ENCODE assay signal across 2 cellular contexts in genomic region chr6:22907085-22907484, GRCh38.
TF ChIP-seq lines count a peak whose summit lies in the region.

No MANE protein-coding gene starts in this region.

TF ChIP-seq in A549, 52 proteins besides CTCF, POLR2A, EP300 and RAD21:
- peak; percentile 17 for TF ChIP-seq MAFK (IDR thresholded peaks at IDR 0.05; ENCODE audit: partially characterized antibody)
- TF ChIP-seq KDM5A (IDR thresholded peaks at IDR 0.05) = no peak

TF ChIP-seq in H1, 55 proteins besides CTCF, POLR2A, EP300 and RAD21:
- TF ChIP-seq POU5F1 (IDR thresholded peaks at IDR 0.05; ENCODE audit: low read depth, low read length) (no peak), MAFK (IDR thresholded peaks at IDR 0.05; ENCODE audit: low read depth, low read length) (no peak), JUN (IDR thresholded peaks at IDR 0.05; ENCODE audit: low read depth, low read length) (no peak)
- TF ChIP-seq, protein P1, sequence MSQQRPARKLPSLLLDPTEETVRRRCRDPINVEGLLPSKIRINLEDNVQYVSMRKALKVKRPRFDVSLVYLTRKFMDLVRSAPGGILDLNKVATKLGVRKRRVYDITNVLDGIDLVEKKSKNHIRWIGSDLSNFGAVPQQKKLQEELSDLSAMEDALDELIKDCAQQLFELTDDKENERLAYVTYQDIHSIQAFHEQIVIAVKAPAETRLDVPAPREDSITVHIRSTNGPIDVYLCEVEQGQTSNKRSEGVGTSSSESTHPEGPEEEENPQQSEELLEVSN (IDR thresholded peaks at IDR 0.05) = no peak
